9 cellular contexts compared by ENCODE assay signal in the genomic region with DNA sequence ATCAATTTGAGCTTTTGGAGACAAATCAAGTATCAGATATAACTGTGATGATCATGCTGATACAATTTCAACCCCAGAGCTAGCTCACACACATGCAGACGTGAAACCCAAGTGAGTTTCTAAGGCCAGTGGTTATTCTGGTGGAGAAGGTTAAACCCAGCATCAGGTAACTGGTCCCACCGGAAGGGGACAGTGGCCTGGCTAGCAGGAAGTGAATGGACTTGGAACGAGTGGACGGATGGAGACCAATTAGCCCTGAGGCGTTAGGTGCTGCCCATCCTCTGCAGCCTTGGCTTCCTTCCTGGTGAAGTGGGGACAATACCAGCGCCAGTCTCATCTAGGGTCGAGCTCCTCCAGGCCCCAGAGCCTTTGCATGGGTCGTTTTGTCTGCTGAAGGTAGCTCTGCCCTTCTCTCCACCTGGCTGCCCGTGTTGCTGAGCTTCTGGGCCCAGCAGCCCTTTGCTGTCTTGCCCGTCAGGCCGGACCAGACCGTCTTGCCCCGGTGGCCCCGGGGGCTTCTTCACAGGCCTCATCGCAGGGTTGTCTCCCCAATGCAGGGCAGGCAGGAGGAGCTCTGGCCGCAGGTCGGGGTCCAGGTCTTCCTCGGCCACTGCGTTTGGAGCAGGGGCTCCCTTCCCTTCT. TPM values are rescaled to one million over a fixed set of nuclear protein-coding genes. Genes with fewer than 3 reads are reported as not detected.
DNase-seq lines count a peak whose midpoint lies in the region; ATAC-seq, FAIRE-seq and TF ChIP-seq lines count a peak whose summit lies in the region.
"Had no signal": no experiment of that assay in that cellular context is flagged by ENCODE, and none has a peak within 500 bp of the region (broad histone marks: within the 10 kb centered on the region; RNA-seq: fewer than 3 reads in every experiment).

No MANE protein-coding gene starts in this region.

- H3K9me3 Mint-ChIP-seq in T-helper 1 cell treated with Interleukin-12 subunit alpha and Interleukin-12 subunit beta and Interleukin-4 antibody, amounts not matched to agents 30 μg/mL and 1 μg/mL, for 36 hours = no peaks in the 10 kb centered on the region

- peak overlapping the region; percentile 40 to 49 for H3K4me3 ChIP-seq in foreskin fibroblast (ENCODE audit: low read depth in 1 of 2, low read length in 2 of 2)
- peak overlapping the region; percentile 35 for H3K4me3 ChIP-seq in rectal smooth muscle tissue (ENCODE audit: low read length)

- TF ChIP-seq CTCF in foreskin fibroblast (IDR thresholded peaks at IDR 0.05; ENCODE audit: low read depth, low read length) = no peak

- peak overlapping the region; percentile 75 for H3K27ac ChIP-seq in rectal smooth muscle tissue (ENCODE audit: low read depth, low read length)
- H3K27ac ChIP-seq: epithelial cell of prostate had no signal

- no peaks in the 10 kb centered on the region for H3K27me3 ChIP-seq in rectal smooth muscle tissue (ENCODE audit: control insufficient read depth, insufficient read depth, low read length)

- FAIRE-seq in GM12891 (lab: Jason Lieb, UNC) = peak; percentile 45

- H3K27me3 Mint-ChIP-seq in T-helper 1 cell treated with Interleukin-12 subunit alpha and Interleukin-12 subunit beta and Interleukin-4 antibody, amounts not matched to agents 30 μg/mL and 1 μg/mL, for 36 hours (ENCODE audit: low read depth) = peaks cover 64% of the 10 kb centered on the region

- no peaks in the 10 kb centered on the region for H3K36me3 ChIP-seq in rectal smooth muscle tissue (ENCODE audit: control insufficient read depth, insufficient read depth, low read length)

- peaks cover 44% of the 10 kb centered on the region for H3K4me1 Mint-ChIP-seq in T-helper 1 cell treated with Interleukin-12 subunit alpha and Interleukin-12 subunit beta and Interleukin-4 antibody, amounts not matched to agents 30 μg/mL and 1 μg/mL, for 36 hours (ENCODE audit: low read depth)

- no peak for ATAC-seq in HG02678 (IDR thresholded peaks at IDR 0.05; ENCODE audit: unreplicated experiment)

- H3K27ac Mint-ChIP-seq in T-helper 1 cell treated with Interleukin-12 subunit alpha and Interleukin-12 subunit beta and Interleukin-4 antibody, amounts not matched to agents 30 μg/mL and 1 μg/mL, for 36 hours = no peak overlapping the region

- H3K4me1 ChIP-seq in rectal smooth muscle tissue (ENCODE audit: control insufficient read depth, insufficient read depth, low read length) = peaks cover 19% of the 10 kb centered on the region

- no peak for TF ChIP-seq POLR2A in GM12891 (IDR thresholded peaks at IDR 0.05; ENCODE audit: low read depth, low read length)

- DNase-seq in GM12891 (ENCODE audit: insufficient read length, low spot score) = no peak
- DNase-seq in foreskin fibroblast = no peak
- DNase-seq in DMS79 treated with DMSO at 0.1 percent for 48 hours (lab: John Stamatoyannopoulos, UW) = no peak
- DNase-seq in KBM-7 = no peak
- no peak for DNase-seq in RPMI8226

- peak overlapping the region; percentile 29 for H3K9ac ChIP-seq in rectal smooth muscle tissue (ENCODE audit: low read length)

- in situ Hi-C loops in KBM-7 (cut with MboI; ENCODE audit: low pct_unique_long_range_greater_than_20kb, low sequenced_read_pairs) = no loop called here

- H3K4me3 Mint-ChIP-seq in T-helper 1 cell treated with Interleukin-12 subunit alpha and Interleukin-12 subunit beta and Interleukin-4 antibody, amounts not matched to agents 30 μg/mL and 1 μg/mL, for 36 hours = peak overlapping the region; percentile 73

- H3K36me3 Mint-ChIP-seq in T-helper 1 cell treated with Interleukin-12 subunit alpha and Interleukin-12 subunit beta and Interleukin-4 antibody, amounts not matched to agents 30 μg/mL and 1 μg/mL, for 36 hours (ENCODE audit: low read depth) = peaks cover 5% of the 10 kb centered on the region

TF ChIP-seq in GM12891, 5 proteins besides CTCF, POLR2A, EP300 and RAD21:
- TF ChIP-seq PAX5 (IDR thresholded peaks at IDR 0.05; ENCODE audit: insufficient read depth, low read length, severe bottlenecking) (no peak), POU2F2 (IDR thresholded peaks at IDR 0.05; ENCODE audit: low read depth, low read length) (no peak), TAF1 (IDR thresholded peaks at IDR 0.05; ENCODE audit: low read depth, low read length) (no peak), POLR2AphosphoS5 (IDR thresholded peaks at IDR 0.05; ENCODE audit: low read depth, low read length) (no peak), SPI1 (IDR thresholded peaks at IDR 0.05; ENCODE audit: low read depth, low read length) (no peak)

RNA-seq across cellular contexts. Expression of a gene that starts 0.9 kb away (rescaled TPM):
- 2.3 TPM for polyA plus RNA-seq in GM12891 (2012; ENCODE audit: low read depth, missing spikeins)

RNA-seq across cellular contexts. Expression of a gene that starts 46.0 kb away (rescaled TPM):
- not detected for polyA plus RNA-seq in GM12891 (2012; ENCODE audit: low read depth, missing spikeins)

RNA-seq across cellular contexts. Expression of a gene that starts 57.3 kb away (rescaled TPM):
- polyA plus RNA-seq in GM12891 (2012; ENCODE audit: low read depth, missing spikeins) = 61.4 TPM
